Comparison of ENCODE assay signal across 7 cellular contexts in genomic region chr18:11608618-11609017, GRCh38. TPM values are rescaled to one million over a fixed set of nuclear protein-coding genes. Genes with fewer than 3 reads are reported as not detected.
"Had no signal": no experiment of that assay in that cellular context is flagged by ENCODE, and none has a peak within 500 bp of the region (broad histone marks: within the 10 kb centered on the region; RNA-seq: fewer than 3 reads in every experiment).

No MANE protein-coding gene starts in this region.

RNA-seq across cellular contexts. Expression of gene SLC35G4, which starts 0.8 kb away (rescaled TPM):
- total RNA-seq: GM23248, GM23338, H1, H4, H7, H9, HFFc6 had no signal
